ENCODE assay signal across 8 cellular contexts in the genomic region with DNA sequence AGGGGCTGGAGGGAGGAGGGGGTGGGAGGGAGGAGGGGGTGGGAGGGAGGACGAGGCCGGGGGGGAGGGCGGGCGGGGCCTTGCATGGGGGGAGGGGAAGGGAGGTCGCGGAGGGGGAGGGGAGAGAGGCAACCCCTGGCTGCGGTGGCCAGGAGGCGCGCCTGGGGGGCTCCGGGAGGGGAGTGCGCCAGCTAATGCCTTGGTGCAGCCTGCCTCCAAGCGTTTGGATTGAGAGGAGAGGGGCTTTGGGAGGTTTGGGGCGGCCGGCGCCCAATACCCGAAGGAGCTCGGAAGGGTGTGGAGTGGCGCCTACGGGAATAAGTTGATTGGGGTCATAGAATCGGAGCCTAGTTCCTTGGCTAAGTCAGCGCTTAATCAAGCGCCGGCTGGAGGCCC. TPM values are rescaled to one million over a fixed set of nuclear protein-coding genes. Genes with fewer than 3 reads are reported as not detected.
A peak's percentile ranks its signal among the peaks of the same experiment; 100 is the strongest.
DNase-seq lines count a peak whose midpoint lies in the region; ATAC-seq and TF ChIP-seq lines count a peak whose summit lies in the region.

No MANE protein-coding gene starts in this region.

- no CpG with 5 or more reads among the region's 23 CpGs for WGBS in iPS DF 6.9 (ENCODE audit: insufficient coverage, insufficient read length)
- 1% methylated on average over 21 to 23 of the region's 23 CpGs for WGBS in sigmoid colon, 2 donors

- TF ChIP-seq POLR2A in sigmoid colon (IDR thresholded peaks at IDR 0.05): no peak

- TF ChIP-seq CTCF in sigmoid colon (IDR thresholded peaks at IDR 0.05): no peak

- H3K27ac ChIP-seq in CD4-positive, CD25-positive, alpha-beta regulatory T cell (ENCODE audit: insufficient read depth, low read length, poor library complexity, severe bottlenecking): peak overlapping the region; percentile 95
- H3K27ac ChIP-seq in SK-N-MC (peak overlapping the region; percentile 95), iPS DF 6.9 (ENCODE audit: low read length) (no peak overlapping the region), sigmoid colon (peak overlapping the region; percentile 97)

- peak; percentile 19 to 32 (median 30) for DNase-seq in CD4-positive, CD25-positive, alpha-beta regulatory T cell
- no peak for DNase-seq in SK-N-MC (ENCODE audit: low read depth, low spot score)
- DNase-seq in astrocyte of the hippocampus (ENCODE audit: low read depth, low spot score): peak; percentile 58
- DNase-seq in iPS DF 6.9 (ENCODE audit: low read depth, low spot score): no peak
- DNase-seq in sigmoid colon: peak; percentile 72
- DNase-seq in NCI-H1048 (lab: John Stamatoyannopoulos, UW): no peak
- no peak for DNase-seq in mesenteric fat pad (ENCODE audit: low spot score)

- H3K36me3 ChIP-seq in CD4-positive, CD25-positive, alpha-beta regulatory T cell (ENCODE audit: control insufficient read depth, insufficient read depth, low read length): peaks cover 8% of the 10 kb centered on the region
- H3K36me3 ChIP-seq in SK-N-MC (ENCODE audit: insufficient read depth, low read length) (peaks cover 42% of the 10 kb centered on the region), iPS DF 6.9 (ENCODE audit: control insufficient read depth, insufficient read depth, low read length) (no peaks in the 10 kb centered on the region), sigmoid colon (peaks cover 0 to 12% (median 3%) of the 10 kb centered on the region in 4 donors)

- H3K27me3 ChIP-seq in CD4-positive, CD25-positive, alpha-beta regulatory T cell (ENCODE audit: control insufficient read depth, insufficient read depth, low read length): no peaks in the 10 kb centered on the region
- peaks cover 3% of the 10 kb centered on the region; the same call in 1 of the 2 replicates for H3K27me3 ChIP-seq in iPS DF 6.9 (ENCODE audit: control insufficient read depth, insufficient read depth, low read length)
- no peaks in the 10 kb centered on the region for H3K27me3 ChIP-seq in sigmoid colon

- intact Hi-C loops in sigmoid colon (cut with DNase I): loop anchor here (2.0 to 10.0 kb wide), 5 partner anchors 217 to 965 kb away; partner anchors contain the start of genes LNP1, TBC1D23, TMEM45A and TOMM70

- peak overlapping the region; percentile 77 to 99 (median 90) for H3K4me3 Mint-ChIP-seq in CD4-positive, CD25-positive, alpha-beta regulatory T cell

- H3K36me3 Mint-ChIP-seq in CD4-positive, CD25-positive, alpha-beta regulatory T cell: peaks cover 14% of the 10 kb centered on the region

- H3K9ac ChIP-seq in SK-N-MC (ENCODE audit: insufficient read length): peak overlapping the region; percentile 97

- H3K4me3 ChIP-seq in CD4-positive, CD25-positive, alpha-beta regulatory T cell (ENCODE audit: low read depth, low read length): peak overlapping the region; percentile 91
- H3K4me3 ChIP-seq in SK-N-MC (peak overlapping the region; percentile 97), iPS DF 6.9 (ENCODE audit: low read length) (peak overlapping the region; percentile 83; the same call in 1 of the 2 replicates), sigmoid colon (peak overlapping the region; percentile 74 to 95 (median 84))

- H3K27ac Mint-ChIP-seq in CD4-positive, CD25-positive, alpha-beta regulatory T cell: peak overlapping the region; percentile 81 to 89 (median 82)

- TF ChIP-seq EP300 in sigmoid colon (IDR thresholded peaks at IDR 0.05): no peak

- peaks cover 30% of the 10 kb centered on the region for H3K4me1 ChIP-seq in CD4-positive, CD25-positive, alpha-beta regulatory T cell (ENCODE audit: control insufficient read depth, insufficient read depth, low read length, poor library complexity, severe bottlenecking)
- H3K4me1 ChIP-seq in iPS DF 6.9 (ENCODE audit: control insufficient read depth, insufficient read depth, low read length) (no peaks in the 10 kb centered on the region; the same call in 1 of the 2 replicates), sigmoid colon (peaks cover 0 to 36% (median 21%) of the 10 kb centered on the region in 4 donors)

- peaks cover 0 to 5% (median 0%) of the 10 kb centered on the region in 7 donors for H3K9me3 Mint-ChIP-seq in CD4-positive, CD25-positive, alpha-beta regulatory T cell

- peak in 1 of 2 donors; percentile 7 for ATAC-seq in CD4-positive, CD25-positive, alpha-beta regulatory T cell (ENCODE audit: low read depth in 2 of 2)
- peak; percentile 0 for ATAC-seq in HG02759 (IDR thresholded peaks at IDR 0.05; ENCODE audit: unreplicated experiment)

- H3K9me3 ChIP-seq in CD4-positive, CD25-positive, alpha-beta regulatory T cell (ENCODE audit: control insufficient read depth in 2 of 2, low read length in 2 of 2): no peaks in the 10 kb centered on the region
- H3K9me3 ChIP-seq in SK-N-MC (ENCODE audit: low read depth, low read length) (peaks cover 2% of the 10 kb centered on the region; the same call in 1 of the 2 replicates), iPS DF 6.9 (ENCODE audit: control insufficient read depth, insufficient read depth, low read length) (no peaks in the 10 kb centered on the region), sigmoid colon (no peaks in the 10 kb centered on the region)

- peaks cover 23% of the 10 kb centered on the region for H3K27me3 Mint-ChIP-seq in CD4-positive, CD25-positive, alpha-beta regulatory T cell

- H3K4me1 Mint-ChIP-seq in CD4-positive, CD25-positive, alpha-beta regulatory T cell: peaks cover 33 to 58% (median 46%) of the 10 kb centered on the region in 4 donors

RNA-seq across cellular contexts. Expression of gene TFG, which starts 0.5 kb away (rescaled TPM):
- 56.3 TPM for total RNA-seq in CD4-positive, CD25-positive, alpha-beta regulatory T cell
- polyA plus RNA-seq in CD4-positive, CD25-positive, alpha-beta regulatory T cell: 10 to 100 TPM; 46.9 to 47.1 (median 47.0) TPM
- total RNA-seq in sigmoid colon: 10 to 100 TPM; 52.0 to 64.9 (median 55.0) TPM
- 100 to 1,000 TPM in 1 of 3 donors, 10 to 100 TPM in 2; 83.5 to 139 (median 94.9) TPM for polyA plus RNA-seq in sigmoid colon
- 83.1 TPM for total RNA-seq in mesenteric fat pad

Comparison
In these comparisons a context has a peak if more than half of its experiments do, and no peak if none do; other contexts are left out.
1. DNase-seq: peak in CD4-positive, CD25-positive, alpha-beta regulatory T cell (3 of 3), astrocyte of the hippocampus (single experiment) and sigmoid colon (single experiment); none in SK-N-MC (single experiment), iPS DF 6.9 (single experiment), NCI-H1048 (single experiment) and mesenteric fat pad (single experiment).
2. Peak in every context shown above with its lines, with median percentiles within 50 percentile points of each other: H3K4me3 ChIP-seq.